ENCODE assay signal across 1 cellular context in the genomic region with DNA sequence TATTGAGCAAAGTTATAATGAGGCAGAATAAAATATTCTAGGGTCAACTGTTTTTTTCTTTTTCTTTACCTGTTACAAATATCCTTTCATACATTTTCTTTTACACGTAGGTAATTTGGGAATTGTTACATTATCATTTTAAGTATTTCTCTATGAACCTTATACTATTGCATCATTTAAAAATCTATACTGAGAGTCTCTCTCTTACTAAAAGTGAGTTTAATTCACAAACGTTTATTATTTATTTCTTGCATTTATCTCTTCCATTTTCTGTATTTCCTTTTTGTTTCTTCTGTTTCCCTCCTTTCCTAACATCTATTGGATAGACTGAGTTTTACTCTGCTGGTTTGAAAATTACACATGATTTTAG.
A peak's percentile ranks its signal among the peaks of the same experiment; 100 is the strongest.
TF ChIP-seq lines count a peak whose summit lies in the region.

No MANE protein-coding gene starts in this region.

TF ChIP-seq in HepG2, 621 proteins besides CTCF, POLR2A, EP300 and RAD21:
- TF ChIP-seq, protein P1, sequence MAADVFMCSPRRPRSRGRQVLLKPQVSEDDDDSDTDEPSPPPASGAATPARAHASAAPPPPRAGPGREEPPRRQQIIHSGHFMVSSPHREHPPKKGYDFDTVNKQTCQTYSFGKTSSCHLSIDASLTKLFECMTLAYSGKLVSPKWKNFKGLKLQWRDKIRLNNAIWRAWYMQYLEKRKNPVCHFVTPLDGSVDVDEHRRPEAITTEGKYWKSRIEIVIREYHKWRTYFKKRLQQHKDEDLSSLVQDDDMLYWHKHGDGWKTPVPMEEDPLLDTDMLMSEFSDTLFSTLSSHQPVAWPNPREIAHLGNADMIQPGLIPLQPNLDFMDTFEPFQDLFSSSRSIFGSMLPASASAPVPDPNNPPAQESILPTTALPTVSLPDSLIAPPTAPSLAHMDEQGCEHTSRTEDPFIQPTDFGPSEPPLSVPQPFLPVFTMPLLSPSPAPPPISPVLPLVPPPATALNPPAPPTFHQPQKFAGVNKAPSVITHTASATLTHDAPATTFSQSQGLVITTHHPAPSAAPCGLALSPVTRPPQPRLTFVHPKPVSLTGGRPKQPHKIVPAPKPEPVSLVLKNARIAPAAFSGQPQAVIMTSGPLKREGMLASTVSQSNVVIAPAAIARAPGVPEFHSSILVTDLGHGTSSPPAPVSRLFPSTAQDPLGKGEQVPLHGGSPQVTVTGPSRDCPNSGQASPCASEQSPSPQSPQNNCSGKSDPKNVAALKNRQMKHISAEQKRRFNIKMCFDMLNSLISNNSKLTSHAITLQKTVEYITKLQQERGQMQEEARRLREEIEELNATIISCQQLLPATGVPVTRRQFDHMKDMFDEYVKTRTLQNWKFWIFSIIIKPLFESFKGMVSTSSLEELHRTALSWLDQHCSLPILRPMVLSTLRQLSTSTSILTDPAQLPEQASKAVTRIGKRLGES (CRISPR knock-in tag; IDR thresholded peaks at IDR 0.05; ENCODE audit: borderline replicate concordance) = no peak
- TF ChIP-seq SMYD3 (CRISPR knock-in tag; IDR thresholded peaks at IDR 0.05) (no peak), ATF7 (IDR thresholded peaks at IDR 0.05) (peak; percentile 45; the same call in 1 of the 2 replicates), ATF7 (CRISPR knock-in tag; IDR thresholded peaks at IDR 0.05) (no peak)
